12 cellular contexts compared by ENCODE assay signal in the genomic region with DNA sequence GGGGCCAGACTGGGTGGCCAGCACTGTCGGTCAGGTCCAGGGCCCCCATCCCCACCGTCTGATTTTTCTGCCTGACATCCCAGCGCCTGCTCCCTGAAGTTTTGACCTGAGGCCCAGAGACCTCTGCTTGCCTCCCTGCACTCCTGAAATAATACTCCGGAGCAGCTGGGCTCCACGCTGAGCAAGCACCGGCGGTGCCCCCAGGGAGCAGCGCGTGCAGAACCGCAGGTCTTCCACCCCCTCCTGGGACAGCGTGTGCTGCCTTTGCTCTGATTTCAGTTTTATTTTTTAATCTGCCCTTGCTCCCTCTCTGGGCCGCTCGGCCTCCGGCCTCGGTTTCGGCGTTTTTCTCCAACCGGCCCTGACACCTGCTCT.
DNase-seq lines count a peak whose midpoint lies in the region; ATAC-seq and TF ChIP-seq lines count a peak whose summit lies in the region.
"Had no signal": no experiment of that assay in that cellular context is flagged by ENCODE, and none has a peak within 500 bp of the region (broad histone marks: within the 10 kb centered on the region; RNA-seq: fewer than 3 reads in every experiment).

No MANE protein-coding gene starts in this region.

- H3K4me1 ChIP-seq in SJCRH30 = peaks cover 16% of the 10 kb centered on the region

- no peaks in the 10 kb centered on the region for H3K36me3 ChIP-seq in SJCRH30
- H3K36me3 ChIP-seq: vagina had no signal

- ATAC-seq in HG02840 (IDR thresholded peaks at IDR 0.05; ENCODE audit: low FRiP score, unreplicated experiment) = no peak
- ATAC-seq in activated naive CD8-positive, alpha-beta T cell treated with anti-CD3 and anti-CD28 coated beads, Interleukin-2, amount 50 U/mL, for 24 hours = no peak

- peaks cover 28% of the 10 kb centered on the region for H3K27me3 Mint-ChIP-seq in nephron progenitor cell (ENCODE audit: low read depth, poor library complexity)
- H3K27me3 Mint-ChIP-seq in activated naive CD8-positive, alpha-beta T cell treated with anti-CD3 and anti-CD28 coated beads, Interleukin-2, amount 50 U/mL, for 24 hours = no peaks in the 10 kb centered on the region
- H3K27me3 Mint-ChIP-seq: activated CD8-positive, alpha-beta memory T cell treated with anti-CD3 and anti-CD28 coated beads, Interleukin-2, amount 10 ng/mL, durations not matched to agents 7 days and 5 days had no signal

- H3K4me3 Mint-ChIP-seq in nephron progenitor cell = peak overlapping the region; percentile 45
- H3K4me3 Mint-ChIP-seq in activated naive CD8-positive, alpha-beta T cell treated with anti-CD3 and anti-CD28 coated beads, Interleukin-2, amount 50 U/mL, for 24 hours = no peak overlapping the region
- H3K4me3 Mint-ChIP-seq: activated CD8-positive, alpha-beta memory T cell treated with anti-CD3 and anti-CD28 coated beads, Interleukin-2, amount 10 ng/mL, durations not matched to agents 7 days and 5 days had no signal

- H3K27ac Mint-ChIP-seq in nephron progenitor cell = peak overlapping the region; percentile 52
- H3K27ac Mint-ChIP-seq in activated naive CD8-positive, alpha-beta T cell treated with anti-CD3 and anti-CD28 coated beads, Interleukin-2, amount 50 U/mL, for 24 hours = no peak overlapping the region
- H3K27ac Mint-ChIP-seq: activated CD8-positive, alpha-beta memory T cell treated with anti-CD3 and anti-CD28 coated beads, Interleukin-2, amount 10 ng/mL, durations not matched to agents 7 days and 5 days had no signal

- no peaks in the 10 kb centered on the region for H3K9me3 Mint-ChIP-seq in nephron progenitor cell
- no peaks in the 10 kb centered on the region for H3K9me3 Mint-ChIP-seq in activated naive CD8-positive, alpha-beta T cell treated with anti-CD3 and anti-CD28 coated beads, Interleukin-2, amount 50 U/mL, for 24 hours

- H3K4me1 Mint-ChIP-seq in nephron progenitor cell = peaks cover 74% of the 10 kb centered on the region
- H3K4me1 Mint-ChIP-seq in activated naive CD8-positive, alpha-beta T cell treated with anti-CD3 and anti-CD28 coated beads, Interleukin-2, amount 50 U/mL, for 24 hours = peaks cover 4% of the 10 kb centered on the region
- H3K4me1 Mint-ChIP-seq: activated CD8-positive, alpha-beta memory T cell treated with anti-CD3 and anti-CD28 coated beads, Interleukin-2, amount 10 ng/mL, durations not matched to agents 7 days and 5 days had no signal

- no peaks in the 10 kb centered on the region for H3K9me3 ChIP-seq in SJCRH30 (replicated peaks)
- H3K9me3 ChIP-seq: vagina had no signal

- CTCF ChIA-PET in HEK293T (lab: Yijun Ruan, JAX) = interaction anchor here (0.6 to 1.9 kb wide), 7 partner anchors 11 to 135 kb away, joined by 3 to 10 read pairs (median 4); no protein-coding TSS in a partner anchor
- CTCF ChIA-PET in GM10248 (lab: Yijun Ruan, JAX) = interaction anchor here (1.0 to 2.8 kb wide), 6 partner anchors 11 to 135 kb away, joined by 3 to 9 read pairs (median 4); no protein-coding TSS in a partner anchor

- H3K4me3 ChIP-seq in SJCRH30 = peak overlapping the region; percentile 25
- H3K4me3 ChIP-seq: vagina had no signal

- POLR2A ChIA-PET in HEK293T (lab: Yijun Ruan, JAX) = no interaction called here
- POLR2A ChIA-PET in GM10248 (lab: Yijun Ruan, JAX) = no interaction called here

- H3K27me3 ChIP-seq in SJCRH30 = no peaks in the 10 kb centered on the region
- H3K27me3 ChIP-seq: vagina had no signal

- H3K36me3 Mint-ChIP-seq in nephron progenitor cell (ENCODE audit: low read depth) = no peaks in the 10 kb centered on the region
- no peaks in the 10 kb centered on the region for H3K36me3 Mint-ChIP-seq in activated naive CD8-positive, alpha-beta T cell treated with anti-CD3 and anti-CD28 coated beads, Interleukin-2, amount 50 U/mL, for 24 hours (ENCODE audit: low read depth)
- H3K36me3 Mint-ChIP-seq: activated CD8-positive, alpha-beta memory T cell treated with anti-CD3 and anti-CD28 coated beads, Interleukin-2, amount 10 ng/mL, durations not matched to agents 7 days and 5 days had no signal

- peak overlapping the region; percentile 74 for H3K27ac ChIP-seq in SJCRH30
- H3K27ac ChIP-seq: vagina had no signal

- TF ChIP-seq CTCF in nephron progenitor cell (IDR thresholded peaks at IDR 0.05) (no peak), GM10248 (IDR thresholded peaks at IDR 0.05; ENCODE audit: control extremely low read depth, extremely low read depth, low read depth, missing control alignments) (no peak)

- DNase-seq in D341Med (ENCODE audit: low spot score) (peak; percentile 71), HEK293T (ENCODE audit: extremely low spot score) (peak; percentile 41), SJCRH30 (peak; percentile 84), nephron progenitor cell (no peak), GM19240 (ENCODE audit: insufficient read length, low spot score) (no peak), GM10248 (ENCODE audit: extremely low spot score) (no peak)
- no peak for DNase-seq in activated naive CD8-positive, alpha-beta T cell treated with anti-CD3 and anti-CD28 coated beads, Interleukin-2, amount 50 U/mL, for 24 hours
- DNase-seq: KG1, NCI-H2081 treated with DMSO at 0.1 percent for 48 hours had no signal

TF ChIP-seq in HEK293T, 16 proteins besides CTCF, POLR2A, EP300 and RAD21:
- TF ChIP-seq, protein P1, sequence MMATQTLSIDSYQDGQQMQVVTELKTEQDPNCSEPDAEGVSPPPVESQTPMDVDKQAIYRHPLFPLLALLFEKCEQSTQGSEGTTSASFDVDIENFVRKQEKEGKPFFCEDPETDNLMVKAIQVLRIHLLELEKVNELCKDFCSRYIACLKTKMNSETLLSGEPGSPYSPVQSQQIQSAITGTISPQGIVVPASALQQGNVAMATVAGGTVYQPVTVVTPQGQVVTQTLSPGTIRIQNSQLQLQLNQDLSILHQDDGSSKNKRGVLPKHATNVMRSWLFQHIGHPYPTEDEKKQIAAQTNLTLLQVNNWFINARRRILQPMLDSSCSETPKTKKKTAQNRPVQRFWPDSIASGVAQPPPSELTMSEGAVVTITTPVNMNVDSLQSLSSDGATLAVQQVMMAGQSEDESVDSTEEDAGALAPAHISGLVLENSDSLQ (IDR thresholded peaks at IDR 0.05) = no peak
- TF ChIP-seq FOXA1 (IDR thresholded peaks at IDR 0.05) (no peak), ZNF384 (IDR thresholded peaks at IDR 0.05) (no peak), NFRKB (IDR thresholded peaks at IDR 0.05) (no peak), CTBP1 (IDR thresholded peaks at IDR 0.05; ENCODE audit: borderline replicate concordance) (no peak; the same call in 1 of the 2 replicates), FOXK2 (IDR thresholded peaks at IDR 0.05) (no peak), BHLHE40 (IDR thresholded peaks at IDR 0.05; ENCODE audit: borderline replicate concordance) (no peak), TARDBP (IDR thresholded peaks at IDR 0.05) (no peak), LEF1 (IDR thresholded peaks at IDR 0.05; ENCODE audit: borderline replicate concordance) (no peak), SP1 (IDR thresholded peaks at IDR 0.05) (no peak), ELF4 (IDR thresholded peaks at IDR 0.05) (no peak)

Comparison
In these comparisons a context has a peak if more than half of its experiments do, and no peak if none do; other contexts are left out.
1. DNase-seq: peak in D341Med (single experiment), HEK293T (single experiment) and SJCRH30 (2 of 2); none in nephron progenitor cell (single experiment), activated naive CD8-positive, alpha-beta T cell treated with anti-CD3 and anti-CD28 coated beads, Interleukin-2, amount 50 U/mL, for 24 hours (single experiment), GM19240 (single experiment) and GM10248 (single experiment).